In the genomic region with DNA sequence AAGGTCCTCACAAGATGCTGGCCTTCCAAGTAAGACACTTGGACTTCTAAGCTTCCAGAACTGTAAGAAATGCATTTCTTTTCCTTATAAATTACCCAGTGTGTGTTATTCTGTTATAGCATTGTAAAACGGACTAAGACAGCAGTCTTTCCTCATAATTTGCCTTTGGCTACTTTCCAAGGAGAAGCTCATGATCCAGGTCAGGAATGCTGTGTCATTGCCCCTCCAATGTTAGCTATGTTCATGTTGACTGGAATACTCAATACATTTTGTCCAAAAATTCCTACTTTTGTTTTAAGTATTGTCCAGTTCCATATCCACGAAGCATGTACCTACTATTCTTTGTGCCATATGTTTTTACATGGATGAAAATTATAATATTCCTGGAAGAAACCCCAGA, we compare ENCODE assay signal across 23 cellular contexts.
"Had no signal": no experiment of that assay in that cellular context is flagged by ENCODE, and none has a peak within 500 bp of the region (broad histone marks: within the 10 kb centered on the region; RNA-seq: fewer than 3 reads in every experiment).

No MANE protein-coding gene starts in this region.

- H3K9me3 ChIP-seq: esophagus muscularis mucosa, heart right ventricle, left ventricle myocardium inferior, neutrophil, psoas muscle, right lobe of liver, spleen, stomach, thoracic aorta, transverse colon had no signal

- H3K9me3 Mint-ChIP-seq: effector memory CD8-positive, alpha-beta T cell had no signal

- DNase-seq: cortex of kidney; effector memory CD8-positive, alpha-beta T cell; foreskin melanocyte; heart right ventricle; left ventricle myocardium inferior; mesendoderm; naive thymus-derived CD4-positive, alpha-beta T cell; psoas muscle; retina; right lobe of liver; spleen; stimulated activated CD4-positive, alpha-beta T cell treated with anti-CD3 and anti-CD28 coated beads, Interleukin-15, amount 100 ng/mL, for 24 hours; stimulated activated CD4-positive, alpha-beta T cell treated with anti-CD3 and anti-CD28 coated beads, Interleukin-1b, Interleukin-23, amount 100 ng/mL, for 48 hours; stimulated activated CD4-positive, alpha-beta T cell treated with anti-CD3 and anti-CD28 coated beads, Interleukin-4, amount 100 ng/mL, for 4 hours; stimulated activated naive B cell treated with anti-CD40 and anti-IgM and Interleukin-4, amounts not matched to agents 10 μg/mL and 1 μg/mL and 100 μg/mL, for 72 hours; stomach; substantia nigra; transverse colon had no signal

- FAIRE-seq: keratinocyte had no signal

- H3K4me3 ChIP-seq: esophagus muscularis mucosa, heart right ventricle, left ventricle myocardium inferior, psoas muscle, right lobe of liver, spleen, stomach, thoracic aorta, transverse colon had no signal

- H3K36me3 Mint-ChIP-seq: naive thymus-derived CD4-positive, alpha-beta T cell; stimulated activated naive B cell treated with anti-CD40 and anti-IgM and Interleukin-4, amounts not matched to agents 10 μg/mL and 1 μg/mL and 100 μg/mL, for 72 hours had no signal

- H3K4me1 ChIP-seq: esophagus muscularis mucosa, heart right ventricle, left ventricle myocardium inferior, psoas muscle, right lobe of liver, spleen, stomach, transverse colon had no signal

- H3K27me3 ChIP-seq: esophagus muscularis mucosa, heart right ventricle, neutrophil, right lobe of liver, spleen, stomach, transverse colon had no signal

- ATAC-seq: effector memory CD8-positive, alpha-beta T cell; heart right ventricle; naive thymus-derived CD4-positive, alpha-beta T cell; psoas muscle; stimulated activated naive B cell treated with anti-CD40 and anti-IgM and Interleukin-4, amounts not matched to agents 10 μg/mL and 1 μg/mL and 100 μg/mL, for 72 hours had no signal

- H3K4me1 Mint-ChIP-seq: naive thymus-derived CD4-positive, alpha-beta T cell; stimulated activated naive B cell treated with anti-CD40 and anti-IgM and Interleukin-4, amounts not matched to agents 10 μg/mL and 1 μg/mL and 100 μg/mL, for 72 hours had no signal

- H3K27ac Mint-ChIP-seq: effector memory CD8-positive, alpha-beta T cell; naive thymus-derived CD4-positive, alpha-beta T cell; stimulated activated naive B cell treated with anti-CD40 and anti-IgM and Interleukin-4, amounts not matched to agents 10 μg/mL and 1 μg/mL and 100 μg/mL, for 72 hours had no signal

- H3K27ac ChIP-seq: epithelial cell of prostate, esophagus muscularis mucosa, heart right ventricle, left ventricle myocardium inferior, neutrophil, psoas muscle, right lobe of liver, spleen, stomach, thoracic aorta, transverse colon had no signal

- H3K4me3 Mint-ChIP-seq: effector memory CD8-positive, alpha-beta T cell; naive thymus-derived CD4-positive, alpha-beta T cell; stimulated activated naive B cell treated with anti-CD40 and anti-IgM and Interleukin-4, amounts not matched to agents 10 μg/mL and 1 μg/mL and 100 μg/mL, for 72 hours had no signal

- H3K36me3 ChIP-seq: esophagus muscularis mucosa, heart right ventricle, left ventricle myocardium inferior, neutrophil, right lobe of liver, spleen, stomach, thoracic aorta, transverse colon had no signal

- H3K27me3 Mint-ChIP-seq: effector memory CD8-positive, alpha-beta T cell had no signal
